Comparison of ENCODE assay signal across 8 cellular contexts in the genomic region with DNA sequence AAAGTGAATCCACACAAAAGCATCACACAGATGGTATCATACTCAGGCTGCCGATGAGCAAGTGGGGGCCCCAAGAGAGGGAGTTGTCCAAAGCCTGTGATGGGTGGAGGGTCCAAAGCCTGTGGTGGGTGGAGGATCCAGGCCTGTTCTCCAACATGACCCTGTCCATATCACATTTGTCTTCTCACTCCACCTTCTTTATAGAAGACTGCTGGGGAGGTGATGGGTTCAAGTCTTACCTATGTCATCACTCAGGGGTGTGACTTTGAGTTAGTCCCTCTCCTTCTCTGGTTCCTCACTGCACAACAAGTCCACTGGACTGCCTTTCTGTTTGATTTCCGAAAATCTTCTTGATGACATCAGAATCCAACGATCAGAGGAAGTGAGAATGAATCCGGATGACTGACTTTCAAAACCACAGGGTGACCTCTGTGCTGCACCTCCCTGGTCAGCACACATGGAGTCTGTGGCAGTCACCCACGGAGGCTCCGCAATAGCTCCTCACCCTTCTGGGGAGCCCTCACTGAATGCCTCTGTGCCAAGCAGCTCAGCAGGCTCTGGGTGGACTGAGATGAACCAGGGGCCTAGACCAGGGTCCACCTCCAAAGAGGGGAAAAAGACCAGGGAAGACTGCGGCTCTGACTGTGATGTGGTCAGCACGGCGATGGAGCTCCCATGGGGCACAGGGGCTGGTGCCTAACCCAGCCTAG.
DNase-seq lines count a peak whose midpoint lies in the region; ATAC-seq, FAIRE-seq and TF ChIP-seq lines count a peak whose summit lies in the region.

No MANE protein-coding gene starts in this region.

- H3K4me3 ChIP-seq in GM06990 (replicated peaks; ENCODE audit: low read depth, low read length) (peak overlapping the region; percentile 37), bronchial epithelial cell (ENCODE audit: low read depth, low read length) (no peak overlapping the region)
- no peak overlapping the region for H3K4me3 ChIP-seq in effector memory CD4-positive, alpha-beta T cell (ENCODE audit: insufficient read depth, low read depth, low read length, poor library complexity, severe bottlenecking)

- ATAC-seq in stimulated activated memory B cell treated with anti-CD40 and anti-IgM and Interleukin-4, amounts not matched to agents 10 μg/mL and 1 μg/mL and 100 μg/mL, for 72 hours, result peak; percentile 79

- TF ChIP-seq CTCF in GM06990 (IDR thresholded peaks at IDR 0.05; ENCODE audit: insufficient read depth, low read length, poor library complexity, severe bottlenecking), result no peak
- no peak for TF ChIP-seq CTCF in GM20000 (IDR thresholded peaks at IDR 0.05; ENCODE audit: extremely low read depth, missing control alignments)
- no peak for TF ChIP-seq CTCF in bronchial epithelial cell (IDR thresholded peaks at IDR 0.05; ENCODE audit: insufficient read depth, low read length, severe bottlenecking)

- no peaks in the 10 kb centered on the region for H3K36me3 ChIP-seq in GM06990 (ENCODE audit: control insufficient read depth, insufficient read depth, low read length)
- no peaks in the 10 kb centered on the region for H3K36me3 ChIP-seq in bronchial epithelial cell (ENCODE audit: control insufficient read depth, insufficient read depth, low read length)
- H3K36me3 ChIP-seq in effector memory CD4-positive, alpha-beta T cell (ENCODE audit: control insufficient read depth, insufficient read depth, low read length), result no peaks in the 10 kb centered on the region

- H3K4me3 Mint-ChIP-seq in stimulated activated memory B cell treated with anti-CD40 and anti-IgM and Interleukin-4, amounts not matched to agents 10 μg/mL and 1 μg/mL and 100 μg/mL, for 72 hours, result peak overlapping the region; percentile 59

- peak; percentile 78 for DNase-seq in GM06990 (ENCODE audit: extremely low read depth, insufficient read length)
- peak; percentile 70 for DNase-seq in GM20000 (ENCODE audit: low spot score)
- peak; percentile 62 for DNase-seq in HS-27A (ENCODE audit: low read depth)
- DNase-seq in bronchial epithelial cell (ENCODE audit: low read depth), result no peak
- no peak for DNase-seq in NCI-H345 (lab: John Stamatoyannopoulos, UW)
- no peak for DNase-seq in GM19239 (ENCODE audit: insufficient read length, low spot score)
- DNase-seq in effector memory CD4-positive, alpha-beta T cell, result no peak

- peaks cover 8% of the 10 kb centered on the region for H3K4me1 ChIP-seq in effector memory CD4-positive, alpha-beta T cell (ENCODE audit: control insufficient read depth, insufficient read depth, low read length, poor library complexity, severe bottlenecking)

- peak overlapping the region; percentile 87 for H3K27ac Mint-ChIP-seq in stimulated activated memory B cell treated with anti-CD40 and anti-IgM and Interleukin-4, amounts not matched to agents 10 μg/mL and 1 μg/mL and 100 μg/mL, for 72 hours

- peak; percentile 47 for FAIRE-seq in bronchial epithelial cell (lab: Jason Lieb, UNC)
- no peak for FAIRE-seq in GM19239 (lab: Jason Lieb, UNC)

- H3K9me3 ChIP-seq in effector memory CD4-positive, alpha-beta T cell (ENCODE audit: control insufficient read depth, low read length), result no peaks in the 10 kb centered on the region

- no peaks in the 10 kb centered on the region for H3K27me3 Mint-ChIP-seq in stimulated activated memory B cell treated with anti-CD40 and anti-IgM and Interleukin-4, amounts not matched to agents 10 μg/mL and 1 μg/mL and 100 μg/mL, for 72 hours

- no peaks in the 10 kb centered on the region for H3K9me3 Mint-ChIP-seq in stimulated activated memory B cell treated with anti-CD40 and anti-IgM and Interleukin-4, amounts not matched to agents 10 μg/mL and 1 μg/mL and 100 μg/mL, for 72 hours

- H3K27me3 ChIP-seq in GM06990 (replicated peaks; ENCODE audit: control insufficient read depth, insufficient read depth, low read length), result no peaks in the 10 kb centered on the region
- H3K27me3 ChIP-seq in bronchial epithelial cell (ENCODE audit: control insufficient read depth, insufficient read depth, low read length), result no peaks in the 10 kb centered on the region
- no peaks in the 10 kb centered on the region for H3K27me3 ChIP-seq in effector memory CD4-positive, alpha-beta T cell (replicated peaks; ENCODE audit: control insufficient read depth, insufficient read depth, low read length, poor library complexity, severe bottlenecking)

- H3K36me3 Mint-ChIP-seq in stimulated activated memory B cell treated with anti-CD40 and anti-IgM and Interleukin-4, amounts not matched to agents 10 μg/mL and 1 μg/mL and 100 μg/mL, for 72 hours, result no peaks in the 10 kb centered on the region

- peaks cover 71% of the 10 kb centered on the region for H3K4me1 Mint-ChIP-seq in stimulated activated memory B cell treated with anti-CD40 and anti-IgM and Interleukin-4, amounts not matched to agents 10 μg/mL and 1 μg/mL and 100 μg/mL, for 72 hours

- H3K27ac ChIP-seq in effector memory CD4-positive, alpha-beta T cell (ENCODE audit: insufficient read depth, low read length, poor library complexity, severe bottlenecking), result no peak overlapping the region

Comparison
In these comparisons a context has a peak if more than half of its experiments do, and no peak if none do; other contexts are left out.
1. DNase-seq: peak in GM06990 (single experiment), GM20000 (single experiment) and HS-27A (single experiment); none in bronchial epithelial cell (single experiment), NCI-H345 (single experiment), GM19239 (single experiment) and effector memory CD4-positive, alpha-beta T cell (0 of 3).